In the genomic region with DNA sequence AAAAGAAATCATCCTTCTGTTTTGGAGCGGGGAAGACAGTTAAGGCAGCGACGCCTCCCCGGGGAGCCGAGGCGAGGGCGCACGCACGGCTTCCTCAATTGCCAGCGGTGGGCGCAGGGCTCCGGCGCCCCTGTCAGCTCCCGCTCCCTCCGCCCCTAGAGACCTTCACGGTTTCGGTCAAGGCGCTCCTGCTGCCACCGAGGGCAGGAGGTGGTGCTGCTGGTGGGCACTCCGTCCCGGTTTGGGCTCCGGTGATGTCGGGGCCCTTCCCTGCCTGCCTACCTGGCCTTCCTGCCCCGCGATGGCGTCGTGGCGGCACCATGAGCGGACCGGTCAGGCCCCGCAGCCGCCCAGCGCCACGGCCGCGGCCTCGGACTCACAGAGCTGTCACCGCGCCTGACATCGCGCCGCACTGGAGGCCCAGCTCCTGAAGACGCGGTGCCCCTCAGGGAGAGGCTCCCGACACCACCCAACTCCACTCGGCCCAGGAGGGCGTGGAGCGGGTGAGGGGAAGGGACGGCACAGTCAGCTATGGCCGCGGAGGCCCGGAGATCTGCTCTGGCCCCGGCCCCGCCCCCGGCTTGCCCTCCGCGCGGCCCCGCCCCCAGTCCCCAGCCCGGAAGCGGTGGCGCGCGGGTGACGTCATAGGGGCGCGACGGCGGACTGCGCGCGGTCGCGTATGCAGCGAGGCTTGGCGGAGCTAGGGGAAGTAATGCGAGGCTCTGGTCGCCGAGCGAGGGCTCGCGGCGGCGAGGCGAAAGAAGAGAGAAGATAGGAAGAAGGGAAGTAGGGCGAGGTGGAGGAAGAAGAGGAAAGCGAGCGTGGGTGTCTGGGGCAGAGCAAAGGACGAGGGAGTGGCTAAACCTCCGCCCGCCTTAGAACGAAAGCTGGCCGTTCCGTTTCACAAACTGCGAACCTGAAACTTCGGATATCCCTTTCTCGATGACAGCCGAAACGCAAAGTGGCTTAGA, we compare ENCODE assay signal across 8 cellular contexts. TPM values are rescaled to one million over a fixed set of nuclear protein-coding genes. Genes with fewer than 3 reads are reported as not detected.
DNase-seq lines count a peak whose midpoint lies in the region; ATAC-seq and TF ChIP-seq lines count a peak whose summit lies in the region.

A gene with protein sequence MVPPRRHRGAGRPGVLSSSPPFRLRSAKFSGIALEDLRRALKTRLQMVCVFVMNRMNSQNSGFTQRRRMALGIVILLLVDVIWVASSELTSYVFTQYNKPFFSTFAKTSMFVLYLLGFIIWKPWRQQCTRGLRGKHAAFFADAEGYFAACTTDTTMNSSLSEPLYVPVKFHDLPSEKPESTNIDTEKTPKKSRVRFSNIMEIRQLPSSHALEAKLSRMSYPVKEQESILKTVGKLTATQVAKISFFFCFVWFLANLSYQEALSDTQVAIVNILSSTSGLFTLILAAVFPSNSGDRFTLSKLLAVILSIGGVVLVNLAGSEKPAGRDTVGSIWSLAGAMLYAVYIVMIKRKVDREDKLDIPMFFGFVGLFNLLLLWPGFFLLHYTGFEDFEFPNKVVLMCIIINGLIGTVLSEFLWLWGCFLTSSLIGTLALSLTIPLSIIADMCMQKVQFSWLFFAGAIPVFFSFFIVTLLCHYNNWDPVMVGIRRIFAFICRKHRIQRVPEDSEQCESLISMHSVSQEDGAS (minus strand): TSS at position 555 of the 971 bp plus-strand sequence. CDS start 233 bp downstream, at position 322.

- H4K20me1 ChIP-seq in osteoblast (ENCODE audit: insufficient read depth, low read length) = peaks cover 8% of the 10 kb centered on the region

- intact Hi-C loops in testis (cut with DNase I; ENCODE audit: low total_unique reads) = loop anchor here (10.0 kb wide), 1 partner anchor 138 kb away; the partner anchor contains the start of gene ACTR3

- peak within 1 kb of the TSS; percentile 98 for H2AFZ ChIP-seq in osteoblast (ENCODE audit: low read length)

- DNase-seq in NCI-H1105 (lab: John Stamatoyannopoulos, UW) = peak; percentile 79
- DNase-seq in SKM-1 (lab: John Stamatoyannopoulos, UW; ENCODE audit: unreplicated experiment) = peak; percentile 86
- DNase-seq in activated naive CD4-positive, alpha-beta T cell treated with anti-CD3 and anti-CD28 coated beads, Interleukin-2, amount 50 U/mL, for 72 hours (ENCODE audit: low spot score in 2 of 2) = peak; percentile 96 to 99
- DNase-seq in glomerular endothelial cell (ENCODE audit: extremely low read depth, low read depth, low spot score) = no peak
- DNase-seq in osteoblast (ENCODE audit: insufficient read length, low spot score, missing footprints) = peak; percentile 92
- DNase-seq in testis = peak; percentile 93

- H3K27me3 ChIP-seq in osteoblast (ENCODE audit: insufficient read depth, low read length) (no peaks in the 10 kb centered on the region), testis (no peaks in the 10 kb centered on the region)

- H3K27ac ChIP-seq in osteoblast (ENCODE audit: low read depth, low read length) (peak within 1 kb of the TSS; percentile 90), testis (peak within 1 kb of the TSS; percentile 86 to 91)

- H3K79me2 ChIP-seq in osteoblast (ENCODE audit: insufficient read depth, low read length) = peaks cover 45% of the 10 kb centered on the region

- H3K9me3 ChIP-seq in osteoblast (ENCODE audit: low read depth, low read length) = no peaks in the 10 kb centered on the region
- no peaks in the 10 kb centered on the region for H3K9me3 ChIP-seq in testis

- H3K36me3 ChIP-seq in osteoblast (ENCODE audit: insufficient read depth, low read length) (peaks cover 10% of the 10 kb centered on the region), testis (ENCODE audit: low read depth, missing control alignments) (no peaks in the 10 kb centered on the region)

- H3K27ac Mint-ChIP-seq in activated naive CD4-positive, alpha-beta T cell treated with anti-CD3 and anti-CD28 coated beads, Interleukin-2, amount 50 U/mL, for 72 hours = peak within 1 kb of the TSS; percentile 93 to 99

- WGBS in testis, 2 donors = 0% methylated on average over 35 to 73 of the region's 99 CpGs

- H3K4me1 ChIP-seq in osteoblast (ENCODE audit: insufficient read depth, low read length) (peaks cover 27% of the 10 kb centered on the region), testis (peaks cover 9% of the 10 kb centered on the region)

- TF ChIP-seq CTCF in osteoblast (IDR thresholded peaks at IDR 0.05; ENCODE audit: extremely low read depth, low read depth, low read length) (no peak), testis (IDR thresholded peaks at IDR 0.05) (no peak)

- peaks cover 9 to 12% of the 10 kb centered on the region in 2 donors for H3K36me3 Mint-ChIP-seq in activated naive CD4-positive, alpha-beta T cell treated with anti-CD3 and anti-CD28 coated beads, Interleukin-2, amount 50 U/mL, for 72 hours

- H3K4me2 ChIP-seq in osteoblast (ENCODE audit: insufficient read depth, low read length) = peak within 1 kb of the TSS; percentile 98

- ATAC-seq in HG02642 (IDR thresholded peaks at IDR 0.05; ENCODE audit: poor library complexity, unreplicated experiment) = peak; percentile 91
- peak; percentile 93 to 95 for ATAC-seq in activated naive CD4-positive, alpha-beta T cell treated with anti-CD3 and anti-CD28 coated beads, Interleukin-2, amount 50 U/mL, for 72 hours

- H3K4me3 ChIP-seq in osteoblast (ENCODE audit: insufficient read depth, low read length) = peak within 1 kb of the TSS; percentile 97
- H3K4me3 ChIP-seq in testis = peak within 1 kb of the TSS; percentile 81 to 86

- peak; percentile 74 for TF ChIP-seq POLR2A in GM10847 (IDR thresholded peaks at IDR 0.05; ENCODE audit: extremely low read depth, insufficient read length)
- peak; percentile 43 for TF ChIP-seq POLR2A in testis (IDR thresholded peaks at IDR 0.05)

- H3K9me3 Mint-ChIP-seq in activated naive CD4-positive, alpha-beta T cell treated with anti-CD3 and anti-CD28 coated beads, Interleukin-2, amount 50 U/mL, for 72 hours = no peaks in the 10 kb centered on the region

RNA-seq across cellular contexts. Expression of the gene that starts here (rescaled TPM):
- 10 to 100 TPM; 28.1 to 29.1 TPM for total RNA-seq in activated naive CD4-positive, alpha-beta T cell treated with anti-CD3 and anti-CD28 coated beads, Interleukin-2, amount 50 U/mL, for 72 hours
- total RNA-seq in glomerular endothelial cell = 56.8 and 60.3 TPM in 2 replicates
- 239 and 245 TPM in 2 replicates for total RNA-seq in osteoblast
- 100 to 1,000 TPM; 102 to 110 TPM for total RNA-seq in testis
- polyA plus RNA-seq in testis (ENCODE audit: insufficient read depth, low read depth, low replicate concordance) = 62.1 TPM
